19 cellular contexts compared by ENCODE assay signal in genomic region chr11:58531865-58532341, GRCh38. TPM values are rescaled to one million over a fixed set of nuclear protein-coding genes. Genes with fewer than 3 reads are reported as not detected.
A peak's percentile ranks its signal among the peaks of the same experiment; 100 is the strongest.
DNase-seq lines count a peak whose midpoint lies in the region; ATAC-seq lines count a peak whose summit lies in the region.
"Had no signal": no experiment of that assay in that cellular context is flagged by ENCODE, and none has a peak within 500 bp of the region (broad histone marks: within the 10 kb centered on the region; RNA-seq: fewer than 3 reads in every experiment).

No MANE protein-coding gene starts in this region.

- peaks cover 0 to 5% (median 0%) of the 10 kb centered on the region in 3 experiments for H3K9me3 ChIP-seq in naive thymus-derived CD4-positive, alpha-beta T cell (ENCODE audit: control insufficient read depth in 2 of 3, low read length in 3 of 3)
- H3K9me3 ChIP-seq: BE2C, HAP-1 had no signal

- intact Hi-C loops in naive thymus-derived CD4-positive, alpha-beta T cell (cut with micrococcal nuclease): loop anchor here in 1 of 2 donors (2.0 kb wide), 2 partner anchors 13 to 25 kb away; no protein-coding TSS in a partner anchor

- no peak for DNase-seq in stimulated activated naive CD8-positive, alpha-beta T cell treated with anti-CD3 and anti-CD28 coated beads, Interleukin-15, amount 100 ng/mL, for 72 hours
- DNase-seq in stimulated activated naive CD8-positive, alpha-beta T cell treated with anti-CD3 and anti-CD28 coated beads, Interleukin-15, Interleukin-2, amounts not matched to agents 100 U/mL and 50 U/mL, for 24 hours: no peak
- no peak for DNase-seq in central memory CD8-positive, alpha-beta T cell (ENCODE audit: low spot score in 2 of 2)
- DNase-seq in naive thymus-derived CD4-positive, alpha-beta T cell: no peak
- DNase-seq in DMS79 (lab: John Stamatoyannopoulos, UW) (no peak), Ammon's horn (ENCODE audit: low spot score) (no peak)
- DNase-seq: BE2C; CD8-positive, alpha-beta memory T cell; DMS 273 treated with DMSO at 0.1 percent for 48 hours; DMS53; DND-41; GOT3; HFFc6 had no signal

- H3K27ac Mint-ChIP-seq in stimulated activated naive CD8-positive, alpha-beta T cell treated with anti-CD3 and anti-CD28 coated beads, Interleukin-15, amount 100 ng/mL, for 72 hours: peak overlapping the region in 1 of 2 donors; percentile 43
- peak overlapping the region; percentile 27 for H3K27ac Mint-ChIP-seq in central memory CD8-positive, alpha-beta T cell (ENCODE audit: low read depth)
- H3K27ac Mint-ChIP-seq in naive thymus-derived CD4-positive, alpha-beta T cell: peak overlapping the region in 5 of 9 donors; percentile 59 to 99 (median 91)
- H3K27ac Mint-ChIP-seq in stimulated activated memory B cell treated with anti-CD40 and anti-IgM and Interleukin-4, amounts not matched to agents 10 μg/mL and 1 μg/mL and 100 μg/mL, for 72 hours: peak overlapping the region; percentile 40
- H3K27ac Mint-ChIP-seq: HFFc6 had no signal

- H3K4me3 Mint-ChIP-seq in stimulated activated naive CD8-positive, alpha-beta T cell treated with anti-CD3 and anti-CD28 coated beads, Interleukin-15, amount 100 ng/mL, for 72 hours: no peak overlapping the region
- no peak overlapping the region for H3K4me3 Mint-ChIP-seq in central memory CD8-positive, alpha-beta T cell
- no peak overlapping the region for H3K4me3 Mint-ChIP-seq in naive thymus-derived CD4-positive, alpha-beta T cell
- H3K4me3 Mint-ChIP-seq in stimulated activated memory B cell treated with anti-CD40 and anti-IgM and Interleukin-4, amounts not matched to agents 10 μg/mL and 1 μg/mL and 100 μg/mL, for 72 hours: no peak overlapping the region
- H3K4me3 Mint-ChIP-seq: HFFc6 had no signal

- no peak overlapping the region for H3K4me3 ChIP-seq in naive thymus-derived CD4-positive, alpha-beta T cell (ENCODE audit: low read length)
- H3K4me3 ChIP-seq: BLaER1 treated with 17β-estradiol and CSF1 and Interleukin-3, amounts not matched to agents 10 nM and 100 nM; HAP-1 had no signal

- H3K9me3 Mint-ChIP-seq in stimulated activated naive CD8-positive, alpha-beta T cell treated with anti-CD3 and anti-CD28 coated beads, Interleukin-15, amount 100 ng/mL, for 72 hours: peaks cover 0 to 7% of the 10 kb centered on the region in 2 donors
- no peaks in the 10 kb centered on the region for H3K9me3 Mint-ChIP-seq in central memory CD8-positive, alpha-beta T cell
- peaks cover 0 to 24% (median 6%) of the 10 kb centered on the region in 11 donors for H3K9me3 Mint-ChIP-seq in naive thymus-derived CD4-positive, alpha-beta T cell
- peaks cover under 1% of the 10 kb centered on the region for H3K9me3 Mint-ChIP-seq in stimulated activated memory B cell treated with anti-CD40 and anti-IgM and Interleukin-4, amounts not matched to agents 10 μg/mL and 1 μg/mL and 100 μg/mL, for 72 hours
- H3K9me3 Mint-ChIP-seq: CD8-positive, alpha-beta memory T cell; HFFc6 had no signal

- CTCF ChIA-PET in naive thymus-derived CD4-positive, alpha-beta T cell (lab: Charles Lee): no interaction called here

- peaks cover 8 to 44% (median 10%) of the 10 kb centered on the region in 3 experiments for H3K36me3 ChIP-seq in naive thymus-derived CD4-positive, alpha-beta T cell (ENCODE audit: control insufficient read depth in 2 of 3, insufficient read depth in 3 of 3, low read length in 3 of 3)
- H3K36me3 ChIP-seq: BE2C, HAP-1 had no signal

- peak overlapping the region; percentile 7 for H3K27ac ChIP-seq in naive thymus-derived CD4-positive, alpha-beta T cell (ENCODE audit: low read depth, low read length)
- H3K27ac ChIP-seq: 22Rv1; BLaER1 treated with 17β-estradiol and CSF1 and Interleukin-3, amounts not matched to agents 10 nM and 100 nM had no signal

- peak; percentile 35 for ATAC-seq in stimulated activated naive CD8-positive, alpha-beta T cell treated with anti-CD3 and anti-CD28 coated beads, Interleukin-15, amount 100 ng/mL, for 72 hours
- no peak for ATAC-seq in stimulated activated naive CD8-positive, alpha-beta T cell treated with anti-CD3 and anti-CD28 coated beads, Interleukin-15, Interleukin-2, amounts not matched to agents 100 U/mL and 50 U/mL, for 24 hours
- ATAC-seq in central memory CD8-positive, alpha-beta T cell (replicated peaks; ENCODE audit: extremely low read depth, poor library complexity, severe bottlenecking): no peak
- no peak for ATAC-seq in naive thymus-derived CD4-positive, alpha-beta T cell
- ATAC-seq in stimulated activated memory B cell treated with anti-CD40 and anti-IgM and Interleukin-4, amounts not matched to agents 10 μg/mL and 1 μg/mL and 100 μg/mL, for 72 hours: no peak
- ATAC-seq in HG02763 (IDR thresholded peaks at IDR 0.05; ENCODE audit: unreplicated experiment): no peak

- H3K27me3 Mint-ChIP-seq in stimulated activated naive CD8-positive, alpha-beta T cell treated with anti-CD3 and anti-CD28 coated beads, Interleukin-15, amount 100 ng/mL, for 72 hours: no peaks in the 10 kb centered on the region
- no peaks in the 10 kb centered on the region for H3K27me3 Mint-ChIP-seq in central memory CD8-positive, alpha-beta T cell
- no peaks in the 10 kb centered on the region for H3K27me3 Mint-ChIP-seq in naive thymus-derived CD4-positive, alpha-beta T cell
- no peaks in the 10 kb centered on the region for H3K27me3 Mint-ChIP-seq in stimulated activated memory B cell treated with anti-CD40 and anti-IgM and Interleukin-4, amounts not matched to agents 10 μg/mL and 1 μg/mL and 100 μg/mL, for 72 hours
- H3K27me3 Mint-ChIP-seq: CD8-positive, alpha-beta memory T cell had no signal

- H3K36me3 Mint-ChIP-seq in central memory CD8-positive, alpha-beta T cell (ENCODE audit: insufficient read depth): peaks cover 46% of the 10 kb centered on the region
- peaks cover 43 to 78% (median 68%) of the 10 kb centered on the region in 5 donors for H3K36me3 Mint-ChIP-seq in naive thymus-derived CD4-positive, alpha-beta T cell
- peaks cover 77% of the 10 kb centered on the region for H3K36me3 Mint-ChIP-seq in stimulated activated memory B cell treated with anti-CD40 and anti-IgM and Interleukin-4, amounts not matched to agents 10 μg/mL and 1 μg/mL and 100 μg/mL, for 72 hours

- H3K4me1 Mint-ChIP-seq in stimulated activated naive CD8-positive, alpha-beta T cell treated with anti-CD3 and anti-CD28 coated beads, Interleukin-15, amount 100 ng/mL, for 72 hours: peaks cover 61% of the 10 kb centered on the region
- H3K4me1 Mint-ChIP-seq in central memory CD8-positive, alpha-beta T cell: peaks cover 51% of the 10 kb centered on the region
- H3K4me1 Mint-ChIP-seq in naive thymus-derived CD4-positive, alpha-beta T cell: peaks cover 14 to 87% (median 61%) of the 10 kb centered on the region in 7 donors
- H3K4me1 Mint-ChIP-seq in stimulated activated memory B cell treated with anti-CD40 and anti-IgM and Interleukin-4, amounts not matched to agents 10 μg/mL and 1 μg/mL and 100 μg/mL, for 72 hours: peaks cover 46% of the 10 kb centered on the region

- POLR2A ChIA-PET in naive thymus-derived CD4-positive, alpha-beta T cell (lab: Charles Lee): interaction anchor here (11.7 kb wide), 1 partner anchor 45 kb away, joined by 140 read pairs; the partner anchor contains the start of genes LPXN and ZFP91

- H3K4me1 ChIP-seq in naive thymus-derived CD4-positive, alpha-beta T cell (ENCODE audit: control insufficient read depth in 2 of 2, insufficient read depth in 2 of 2, low read length in 2 of 2): peaks cover 0 to 24% of the 10 kb centered on the region in 2 donors
- H3K4me1 ChIP-seq: BE2C, HAP-1 had no signal

- H3K27me3 ChIP-seq in naive thymus-derived CD4-positive, alpha-beta T cell (ENCODE audit: control insufficient read depth in 2 of 2, insufficient read depth in 2 of 2, low read length in 2 of 2): no peaks in the 10 kb centered on the region
- H3K27me3 ChIP-seq: BE2C; BLaER1 treated with 17β-estradiol and CSF1 and Interleukin-3, amounts not matched to agents 10 nM and 100 nM had no signal

RNA-seq across cellular contexts. Expression of gene OR5B21, which starts 24.0 kb away (rescaled TPM):
- total RNA-seq in naive thymus-derived CD4-positive, alpha-beta T cell: 1 to 10 TPM in 3 of 5 experiments, not detected in 2; 1.1 to 2.1 (median 1.9) TPM
- polyA plus RNA-seq in naive thymus-derived CD4-positive, alpha-beta T cell: not detected
- polyA plus RNA-seq: AG04450; CD8-positive, alpha-beta memory T cell had no signal

RNA-seq across cellular contexts. Expression of gene LPXN, which starts 43.8 kb away (rescaled TPM):
- 100 to 1,000 TPM in 3 of 5 experiments, 10 to 100 TPM in 2; 58.2 to 147 (median 142) TPM for total RNA-seq in naive thymus-derived CD4-positive, alpha-beta T cell
- polyA plus RNA-seq in naive thymus-derived CD4-positive, alpha-beta T cell: 100 to 1,000 TPM; 169 to 215 TPM

RNA-seq across cellular contexts. Expression of gene ZFP91, which starts 47.0 kb away (rescaled TPM):
- total RNA-seq in naive thymus-derived CD4-positive, alpha-beta T cell: 10 to 100 TPM; 36.9 to 53.8 (median 40.9) TPM
- 1 to 10 TPM; 6.5 to 7.2 TPM for polyA plus RNA-seq in naive thymus-derived CD4-positive, alpha-beta T cell
